In the genomic region with DNA sequence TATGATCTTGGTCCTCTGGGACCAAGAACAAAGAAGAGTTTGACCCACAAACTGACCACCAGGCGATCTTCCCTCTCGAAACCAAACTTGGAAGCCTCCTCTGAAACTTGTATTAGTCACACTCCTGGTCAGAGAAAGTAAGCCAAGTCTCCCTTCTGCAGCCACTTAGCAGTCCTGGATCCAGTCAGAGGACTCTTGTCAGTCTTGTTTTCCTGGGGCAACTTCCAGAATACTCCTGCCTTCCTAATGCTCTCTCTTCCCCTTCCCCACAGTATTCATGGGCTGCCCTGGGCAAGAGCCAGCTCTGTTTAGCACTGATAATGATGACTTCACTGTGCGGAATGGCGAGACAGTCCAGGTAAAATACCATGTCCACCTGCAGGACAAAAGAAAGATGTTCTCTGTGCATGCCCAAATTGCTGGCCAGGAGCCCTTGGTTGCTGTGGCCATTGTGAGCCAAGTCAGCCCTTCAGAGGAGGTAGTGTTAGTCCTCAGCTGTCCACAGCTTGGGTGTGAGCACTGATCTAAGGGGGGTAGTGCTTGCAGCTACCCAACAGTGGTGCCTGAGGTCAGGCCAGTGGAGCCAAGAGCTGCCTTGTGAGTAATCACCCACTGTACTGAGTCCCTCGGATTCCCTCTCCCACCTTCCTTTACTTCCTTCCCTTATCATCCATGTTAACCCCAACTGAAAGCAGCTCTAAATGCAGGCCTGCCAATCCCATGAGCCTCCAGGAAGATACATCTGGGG, we compare ENCODE assay signal across 26 cellular contexts. TPM values are rescaled to one million over a fixed set of nuclear protein-coding genes. Genes with fewer than 3 reads are reported as not detected.
DNase-seq lines count a peak whose midpoint lies in the region; ATAC-seq and TF ChIP-seq lines count a peak whose summit lies in the region.
"Had no signal": no experiment of that assay in that cellular context is flagged by ENCODE, and none has a peak within 500 bp of the region (broad histone marks: within the 10 kb centered on the region; RNA-seq: fewer than 3 reads in every experiment).

No MANE protein-coding gene starts in this region.

- BruUV-seq in MCF 10A (replicated peaks; lab: Mats Ljungman, UMichigan): no TSS peak

- H2AFZ ChIP-seq in trophoblast cell (ENCODE audit: insufficient read depth, low read length, poor library complexity): no peak overlapping the region

- H3K9ac ChIP-seq in trophoblast cell (ENCODE audit: low read length): no peak overlapping the region

- peak; percentile 57 for DNase-seq in MCF 10A (ENCODE audit: unreplicated experiment)
- no peak for DNase-seq in breast epithelium (ENCODE audit: low spot score in 2 of 2)
- peak; percentile 64 for DNase-seq in NCI-H226
- DNase-seq in trophoblast cell: no peak
- no peak for DNase-seq in GM13976 (ENCODE audit: low spot score)
- no peak for DNase-seq in NCI-H446 (lab: John Stamatoyannopoulos, UW)
- DNase-seq: 8988T; activated CD4-positive, CD25-positive, alpha-beta regulatory T cell treated with anti-CD3 and anti-CD28 coated beads, Interleukin-2, amount 50 U/mL, for 72 hours; activated CD8-positive, alpha-beta T cell treated with anti-CD3 and anti-CD28 coated beads for 36 hours; activated effector memory CD4-positive, alpha-beta T cell treated with Interleukin-2 at 50 U/mL for 16 hours; activated T-cell treated with anti-CD3 and anti-CD28 coated beads for 4 hours; CD8-positive, alpha-beta memory T cell; DMS153; foreskin fibroblast; GDM1; NCI-H1436; NCI-H510A; nephron progenitor cell; NK-92 treated with Interleukin-12 subunit alpha and Interleukin-12 subunit beta, amount 100 ng/mL, for 24 hours; stimulated activated CD8-positive, alpha-beta memory T cell treated with anti-CD3 and anti-CD28 coated beads, Interleukin-4, amount 100 ng/mL, for 48 hours; stomach; T-helper 1 cell; upper lobe of left lung had no signal

- no peak overlapping the region for H4K8ac ChIP-seq in trophoblast cell (ENCODE audit: low read depth, low read length)

- no peak overlapping the region for H3K18ac ChIP-seq in trophoblast cell (ENCODE audit: low read length)

- H3K4me3 ChIP-seq in breast epithelium (no peak overlapping the region), trophoblast cell (ENCODE audit: low read depth, low read length) (no peak overlapping the region)
- H3K4me3 ChIP-seq: stomach, upper lobe of left lung had no signal

- no peak overlapping the region for H3K4ac ChIP-seq in trophoblast cell (ENCODE audit: low read depth, low read length)

- H3K9me3 ChIP-seq in breast epithelium (no peaks in the 10 kb centered on the region), trophoblast cell (ENCODE audit: insufficient read depth, low read depth, low read length) (no peaks in the 10 kb centered on the region)
- H3K9me3 ChIP-seq: stomach, upper lobe of left lung had no signal

- no peaks in the 10 kb centered on the region for H3K27me3 Mint-ChIP-seq in MCF 10A (ENCODE audit: insufficient read depth, unreplicated experiment)
- H3K27me3 Mint-ChIP-seq: activated CD8-positive, alpha-beta T cell treated with anti-CD3 and anti-CD28 coated beads for 36 hours had no signal

- H2AK5ac ChIP-seq in trophoblast cell (ENCODE audit: low read length): no peak overlapping the region

- in situ Hi-C loops in GM13976 (cut with MboI; ENCODE audit: low sequenced_read_pairs, unreplicated experiment): no loop called here

- no peak overlapping the region for H3K23ac ChIP-seq in trophoblast cell (ENCODE audit: low read length)

- CTCF ChIA-PET in MCF 10A (lab: Yijun Ruan, JAX): interaction anchor here (0.7 to 3.3 kb wide), 2 partner anchors 54 to 86 kb away, joined by 3 to 16 read pairs; no protein-coding TSS in a partner anchor

- WGBS in trophoblast cell (ENCODE audit: extremely low coverage, insufficient coverage, insufficient read length): no CpG with 5 or more reads among the region's 5 CpGs

- peaks cover 2% of the 10 kb centered on the region for H3K79me2 ChIP-seq in trophoblast cell (ENCODE audit: control insufficient read depth, insufficient read depth, low read length, poor library complexity)

- no peaks in the 10 kb centered on the region for H3K27me3 ChIP-seq in breast epithelium
- H3K27me3 ChIP-seq in trophoblast cell (ENCODE audit: insufficient read depth, low read length): no peaks in the 10 kb centered on the region
- H3K27me3 ChIP-seq: stomach, upper lobe of left lung had no signal

- peaks cover 51% of the 10 kb centered on the region for H3K36me3 Mint-ChIP-seq in MCF 10A (ENCODE audit: insufficient read depth, unreplicated experiment)
- H3K36me3 Mint-ChIP-seq: CD8-positive, alpha-beta memory T cell had no signal

- H3K79me1 ChIP-seq in trophoblast cell (ENCODE audit: low read length): no peaks in the 10 kb centered on the region

- H2BK5ac ChIP-seq in trophoblast cell (ENCODE audit: low read depth, low read length, poor library complexity): no peak overlapping the region

- H2BK12ac ChIP-seq in trophoblast cell (ENCODE audit: low read length): no peak overlapping the region

- H2BK120ac ChIP-seq in trophoblast cell (ENCODE audit: insufficient read depth, low read length, poor library complexity): no peak overlapping the region

- H3K4me1 ChIP-seq in breast epithelium (no peaks in the 10 kb centered on the region), trophoblast cell (ENCODE audit: control insufficient read depth in 1 of 2, insufficient read depth in 2 of 2, low read length in 2 of 2) (peaks cover 7 to 10% of the 10 kb centered on the region in 2 experiments)
- H3K4me1 ChIP-seq: stomach, upper lobe of left lung had no signal

- no peaks in the 10 kb centered on the region for H3K4me1 Mint-ChIP-seq in MCF 10A (ENCODE audit: insufficient read depth, unreplicated experiment)
- H3K4me1 Mint-ChIP-seq: CD8-positive, alpha-beta memory T cell had no signal

- POLR2A ChIA-PET in MCF 10A (lab: Yijun Ruan, JAX): interaction anchor here (0.6 to 4.1 kb wide), 5 partner anchors 8 to 32 kb away, joined by 3 to 19 read pairs (median 3); a partner anchor contains a TSS

- H3K9me3 Mint-ChIP-seq in MCF 10A (ENCODE audit: unreplicated experiment): no peaks in the 10 kb centered on the region
- H3K9me3 Mint-ChIP-seq: activated CD8-positive, alpha-beta T cell treated with anti-CD3 and anti-CD28 coated beads for 36 hours; CD8-positive, alpha-beta memory T cell; nephron progenitor cell had no signal

- H4K91ac ChIP-seq in trophoblast cell (ENCODE audit: low read depth, low read length): no peak overlapping the region

- intact Hi-C loops in MCF 10A (cut with micrococcal nuclease) (no loop called here), breast epithelium (cut with DNase I; ENCODE audit: low total_unique reads) (no loop called here)

- no peak overlapping the region for H3K14ac ChIP-seq in trophoblast cell (ENCODE audit: low read length)

- no peak overlapping the region for H3K4me2 ChIP-seq in trophoblast cell (ENCODE audit: low read length)

- H3K27ac Mint-ChIP-seq in MCF 10A (ENCODE audit: low read depth, unreplicated experiment): no peak overlapping the region
- H3K27ac Mint-ChIP-seq: activated CD8-positive, alpha-beta T cell treated with anti-CD3 and anti-CD28 coated beads for 36 hours; CD8-positive, alpha-beta memory T cell; nephron progenitor cell had no signal

- H3K27ac ChIP-seq in breast epithelium: no peak overlapping the region
- peak overlapping the region; percentile 44 for H3K27ac ChIP-seq in trophoblast cell (ENCODE audit: low read depth, low read length)
- H3K27ac ChIP-seq: stomach, upper lobe of left lung had no signal

- H4K12ac ChIP-seq in trophoblast cell (ENCODE audit: low read depth, low read length): no peak overlapping the region

- H3K36me3 ChIP-seq in breast epithelium (no peaks in the 10 kb centered on the region), trophoblast cell (ENCODE audit: control insufficient read depth in 1 of 2, insufficient read depth in 2 of 2, low read length in 2 of 2) (peaks cover 28 to 39% of the 10 kb centered on the region in 2 experiments)
- H3K36me3 ChIP-seq: stomach, upper lobe of left lung had no signal

- no peak for TF ChIP-seq POLR2A in breast epithelium (IDR thresholded peaks at IDR 0.05)

- no peak overlapping the region for H3K4me3 Mint-ChIP-seq in MCF 10A (ENCODE audit: unreplicated experiment)
- H3K4me3 Mint-ChIP-seq: activated CD8-positive, alpha-beta T cell treated with anti-CD3 and anti-CD28 coated beads for 36 hours; CD8-positive, alpha-beta memory T cell; nephron progenitor cell had no signal

- TF ChIP-seq CTCF in MCF 10A (IDR thresholded peaks at IDR 0.05; ENCODE audit: unreplicated experiment): no peak
- TF ChIP-seq CTCF in breast epithelium (IDR thresholded peaks at IDR 0.05): no peak
- no peak for TF ChIP-seq CTCF in GM13976 (IDR thresholded peaks at IDR 0.05; ENCODE audit: borderline replicate concordance, control extremely low read depth, extremely low read depth, insufficient read depth, missing control alignments)

- ATAC-seq in esophagus mucosa (peak; percentile 25), HG03442 (IDR thresholded peaks at IDR 0.05; ENCODE audit: unreplicated experiment) (no peak)
- ATAC-seq: activated CD8-positive, alpha-beta T cell treated with anti-CD3 and anti-CD28 coated beads for 36 hours had no signal

RNA-seq across cellular contexts. Expression of a gene that starts 31.2 kb away (rescaled TPM):
- 74.4 and 107 TPM in 2 replicates for total RNA-seq in MCF 10A (2022)
- 10 to 100 TPM in 2 of 3 donors, under 1 TPM in 1; 0.32 to 62.6 (median 39.0) TPM for total RNA-seq in breast epithelium
- 94.1 TPM for total RNA-seq in esophagus mucosa
- 306 and 323 TPM in 2 replicates for polyA plus RNA-seq in trophoblast cell (2013)
- total RNA-seq: CD8-positive, alpha-beta memory T cell had no signal
- polyA plus RNA-seq: liver had no signal

Comparison
In these comparisons a context has a peak if more than half of its experiments do, and no peak if none do; other contexts are left out.
1. DNase-seq: peak in MCF 10A (single experiment) and NCI-H226 (single experiment); none in breast epithelium (0 of 2), trophoblast cell (0 of 2), GM13976 (single experiment) and NCI-H446 (0 of 2).